In genomic region chr12:12725086-12725955, GRCh38 we compare ENCODE assay signal across 8 cellular contexts. TPM values are rescaled to one million over a fixed set of nuclear protein-coding genes. Genes with fewer than 3 reads are reported as not detected.
DNase-seq lines count a peak whose midpoint lies in the region; ATAC-seq, FAIRE-seq and TF ChIP-seq lines count a peak whose summit lies in the region.

No MANE protein-coding gene starts in this region.

- BruUV-seq in Caco-2 (replicated peaks; lab: Mats Ljungman, UMichigan), result no TSS peak

- CTCF ChIA-PET in Caco-2 (lab: Charles Lee), result interaction anchor here (0.7 to 2.4 kb wide), 3 partner anchors 10 to 12 kb away, joined by 3 to 33 read pairs (median 4); no protein-coding TSS in a partner anchor

- no peak for FAIRE-seq in HTR-8/SVneo (lab: Jason Lieb, UNC)

- peak; percentile 97 to 99 for DNase-seq in Caco-2
- peak; percentile 87 for DNase-seq in HTR-8/SVneo (ENCODE audit: insufficient read length, low spot score)
- peak; percentile 98 for DNase-seq in NOMO-1 treated with DMSO at 0.1 percent for 48 hours (lab: John Stamatoyannopoulos, UW; ENCODE audit: unreplicated experiment)
- peak; percentile 86 for DNase-seq in activated CD8-positive, alpha-beta memory T cell treated with anti-CD3 and anti-CD28 coated beads, Interleukin-2, amount 50 U/mL, for 24 hours (ENCODE audit: extremely low read depth)
- DNase-seq in endodermal cell, result peak; percentile 96
- DNase-seq in mesothelial cell of epicardium (ENCODE audit: low spot score in 2 of 2, unreplicated experiment in 2 of 2), result peak; percentile 70 to 85
- DNase-seq in stimulated activated CD8-positive, alpha-beta memory T cell treated with anti-CD3 and anti-CD28 coated beads, Interleukin-15, amount 100 ng/mL, for 4 hours (ENCODE audit: low read depth in 2 of 2), result peak; percentile 79 to 91

- H3K9me3 Mint-ChIP-seq in Caco-2 (ENCODE audit: unreplicated experiment) (no peaks in the 10 kb centered on the region), endodermal cell (no peaks in the 10 kb centered on the region), mesothelial cell of epicardium (no peaks in the 10 kb centered on the region)

- peaks cover 56% of the 10 kb centered on the region for H3K36me3 Mint-ChIP-seq in Caco-2 (ENCODE audit: insufficient read depth, unreplicated experiment)
- peaks cover 29% of the 10 kb centered on the region for H3K36me3 Mint-ChIP-seq in endodermal cell (ENCODE audit: low read depth)
- H3K36me3 Mint-ChIP-seq in mesothelial cell of epicardium, result peaks cover 7% of the 10 kb centered on the region

- H3K27me3 ChIP-seq in Caco-2 (replicated peaks; ENCODE audit: control insufficient read depth, insufficient read depth, low read length) (no peaks in the 10 kb centered on the region), endodermal cell (ENCODE audit: control insufficient read depth, insufficient read depth, low read length, poor library complexity, severe bottlenecking) (no peaks in the 10 kb centered on the region)

- TF ChIP-seq CTCF in Caco-2 (IDR thresholded peaks at IDR 0.05; ENCODE audit: insufficient read depth in 1 of 2, low read depth in 1 of 2, low read length in 1 of 2, severe bottlenecking in 1 of 2, unreplicated experiment in 1 of 2) (no peak), endodermal cell (conservative IDR thresholded peaks at IDR 0.05) (peak; percentile 34), mesothelial cell of epicardium (IDR thresholded peaks at IDR 0.05; ENCODE audit: unreplicated experiment) (no peak)

- H3K27me3 Mint-ChIP-seq in Caco-2 (ENCODE audit: insufficient read depth, unreplicated experiment) (no peaks in the 10 kb centered on the region), endodermal cell (ENCODE audit: insufficient read depth) (peaks cover 16% of the 10 kb centered on the region), mesothelial cell of epicardium (ENCODE audit: low read depth) (no peaks in the 10 kb centered on the region)

- H3K4me3 ChIP-seq in Caco-2 (ENCODE audit: low read depth, low read length) (peak overlapping the region; percentile 92), endodermal cell (ENCODE audit: low read length) (peak overlapping the region; percentile 99)

- H3K36me3 ChIP-seq in Caco-2 (ENCODE audit: control insufficient read depth, insufficient read depth, low read length) (no peaks in the 10 kb centered on the region), endodermal cell (ENCODE audit: control insufficient read depth, insufficient read depth, low read length) (peaks cover 31% of the 10 kb centered on the region)

- H3K27ac Mint-ChIP-seq in Caco-2 (ENCODE audit: unreplicated experiment) (peak overlapping the region; percentile 92), endodermal cell (peak overlapping the region; percentile 99), mesothelial cell of epicardium (peak overlapping the region; percentile 96)

- H3K27ac ChIP-seq in endodermal cell (ENCODE audit: low read depth, low read length), result peak overlapping the region; percentile 97

- H3K4me1 Mint-ChIP-seq in Caco-2 (ENCODE audit: low read depth, unreplicated experiment) (peaks cover 19% of the 10 kb centered on the region), endodermal cell (peaks cover 35% of the 10 kb centered on the region), mesothelial cell of epicardium (peaks cover 28% of the 10 kb centered on the region)

- H3K9me3 ChIP-seq in Caco-2, result no peaks in the 10 kb centered on the region
- no peaks in the 10 kb centered on the region for H3K9me3 ChIP-seq in endodermal cell (ENCODE audit: control insufficient read depth, low read length)

- 0 to 1% methylated on average over 14 to 81 of the region's 93 CpGs for WGBS in endodermal cell (ENCODE audit: insufficient coverage in 1 of 2, insufficient read length in 1 of 2), 2 experiments

- peaks cover 28% of the 10 kb centered on the region for H3K4me1 ChIP-seq in Caco-2
- peaks cover 6% of the 10 kb centered on the region for H3K4me1 ChIP-seq in endodermal cell (ENCODE audit: control insufficient read depth, insufficient read depth, low read length)

- peak overlapping the region; percentile 58 for H3K9ac ChIP-seq in endodermal cell (ENCODE audit: extremely low read depth, low read length, poor library complexity, severe bottlenecking)

- ATAC-seq in GM21381 (IDR thresholded peaks at IDR 0.05; ENCODE audit: unreplicated experiment), result peak; percentile 53

- POLR2A ChIA-PET in Caco-2 (lab: Charles Lee), result interaction anchor here (0.6 to 1.4 kb wide), 9 partner anchors 9 to 591 kb away, joined by 3 to 15 read pairs (median 5); no protein-coding TSS in a partner anchor

- intact Hi-C loops in Caco-2 (cut with micrococcal nuclease; ENCODE audit: unreplicated experiment), result loop anchor here (1.0 to 2.0 kb wide), 3 partner anchors 8 to 163 kb away; partner anchors contain the start of genes CDKN1B and DUSP16

- H3K4me3 Mint-ChIP-seq in Caco-2 (ENCODE audit: unreplicated experiment) (peak overlapping the region; percentile 100), endodermal cell (peak overlapping the region; percentile 92), mesothelial cell of epicardium (peak overlapping the region; percentile 94)

RNA-seq across cellular contexts. Expression of gene CDKN1B, which starts 8.2 kb away (rescaled TPM):
- total RNA-seq in Caco-2 (2022) (107 and 115 TPM in 2 replicates), endodermal cell (10 to 100 TPM; 40.1 to 63.9 TPM), mesothelial cell of epicardium (23.6 to 28.3 TPM (median 25.0 TPM) in 3 replicates)
- polyA plus RNA-seq in endodermal cell (2013, experiment 1 of 2), result 52.2 TPM
- polyA plus RNA-seq in endodermal cell (2013, experiment 2 of 2), result 53.2 TPM

RNA-seq across cellular contexts. Expression of gene GPR19, which starts 29.3 kb away (rescaled TPM):
- total RNA-seq in Caco-2 (2022) (8.4 and 9.8 TPM in 2 replicates), endodermal cell (1 to 10 TPM; 5.4 to 7.2 TPM), mesothelial cell of epicardium (0.53 to 1.1 TPM (median 1.0 TPM) in 3 replicates)
- polyA plus RNA-seq in endodermal cell (2013, experiment 1 of 2), result 15.4 TPM
- 11.8 TPM for polyA plus RNA-seq in endodermal cell (2013, experiment 2 of 2)

Comparison
In these comparisons a context has a peak if more than half of its experiments do, and no peak if none do; other contexts are left out.
1. Peak in every context shown above with its lines: DNase-seq, ATAC-seq, H3K4me3 ChIP-seq and H3K27ac ChIP-seq.